ENCODE assay signal across 17 cellular contexts in the genomic region with DNA sequence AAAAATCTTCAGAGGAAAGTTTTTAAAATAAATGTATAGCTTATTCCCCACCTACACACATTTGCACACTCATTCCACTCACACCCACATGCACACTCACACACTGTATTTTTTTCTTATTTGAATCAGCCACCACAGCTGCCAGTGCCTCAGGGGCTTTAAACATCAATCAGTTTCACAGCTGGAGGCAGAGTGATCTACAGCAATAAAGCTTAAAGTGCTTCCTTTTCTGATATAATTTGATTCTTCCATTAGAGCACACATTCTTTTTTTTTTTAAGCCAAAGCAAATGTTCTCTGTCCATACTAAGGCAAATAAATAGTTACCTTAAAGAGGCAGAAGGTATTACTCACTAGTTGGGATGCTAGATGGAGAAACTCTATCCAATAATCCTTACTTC.
DNase-seq lines count a peak whose midpoint lies in the region; ATAC-seq lines count a peak whose summit lies in the region.
"Had no signal": no experiment of that assay in that cellular context is flagged by ENCODE, and none has a peak within 500 bp of the region (broad histone marks: within the 10 kb centered on the region; RNA-seq: fewer than 3 reads in every experiment).

No MANE protein-coding gene starts in this region.

- peak; percentile 25 for DNase-seq in ELF-1 (ENCODE audit: low read depth, low spot score)
- peak; percentile 91 for DNase-seq in NCI-H146 (lab: John Stamatoyannopoulos, UW)
- peak; percentile 51 for DNase-seq in NCI-H2227 treated with DMSO at 0.1 percent for 48 hours (lab: John Stamatoyannopoulos, UW)
- peak; percentile 20 for DNase-seq in left kidney (ENCODE audit: low read depth, low spot score)
- DNase-seq in HCEC 1CT, result no peak
- no peak for DNase-seq in GF-D8 (lab: John Stamatoyannopoulos, UW)
- DNase-seq: Calu3; CD4-positive, alpha-beta memory T cell; DMS53; H7; NCI-H1436; NCI-H2029 treated with DMSO at 0.1 percent for 48 hours; NCI-H510A; T-helper 2 cell had no signal

- no peak for ATAC-seq in HG02938 (IDR thresholded peaks at IDR 0.05; ENCODE audit: unreplicated experiment)
- ATAC-seq in GM19467 (IDR thresholded peaks at IDR 0.05; ENCODE audit: unreplicated experiment), result no peak
- ATAC-seq: A549 had no signal

Comparison
In these comparisons a context has a peak if more than half of its experiments do, and no peak if none do; other contexts are left out.
1. DNase-seq: peak in ELF-1 (single experiment), NCI-H146 (single experiment), NCI-H2227 treated with DMSO at 0.1 percent for 48 hours (single experiment) and left kidney (single experiment); none in HCEC 1CT (single experiment) and GF-D8 (single experiment).